ENCODE assay signal across 8 cellular contexts in genomic region chr6:36387440-36388303, GRCh38. TPM values are rescaled to one million over a fixed set of nuclear protein-coding genes. Genes with fewer than 3 reads are reported as not detected.
DNase-seq lines count a peak whose midpoint lies in the region; ATAC-seq and TF ChIP-seq lines count a peak whose summit lies in the region.

Gene ETV7, minus strand, starts transcription at chr6:36387669. Its CDS starts 128 bp downstream, at chr6:36387541.

- TF ChIP-seq POLR2A in esophagus muscularis mucosa (IDR thresholded peaks at IDR 0.05; ENCODE audit: low read depth), result no peak
- TF ChIP-seq POLR2A in testis (IDR thresholded peaks at IDR 0.05), result no peak

- no peaks in the 10 kb centered on the region for H3K36me3 ChIP-seq in HUES6 (ENCODE audit: control insufficient read depth, insufficient read depth, low read length)
- H3K36me3 ChIP-seq in esophagus muscularis mucosa, result no peaks in the 10 kb centered on the region
- no peaks in the 10 kb centered on the region for H3K36me3 ChIP-seq in testis (ENCODE audit: low read depth, missing control alignments)

- peak; percentile 87 to 94 for ATAC-seq in natural killer cell treated with Interleukin-12 subunit alpha and Interleukin-12 subunit beta and Interleukin-15 and Interleukin-18, amount 100 ng/mL, for 72 hours
- no peak for ATAC-seq in HG03025 (IDR thresholded peaks at IDR 0.05; ENCODE audit: low FRiP score, unreplicated experiment)
- no peak for ATAC-seq in HG03045 (IDR thresholded peaks at IDR 0.05; ENCODE audit: unreplicated experiment)

- intact Hi-C loops in esophagus muscularis mucosa (cut with DNase I) (no loop called here), testis (cut with DNase I; ENCODE audit: low total_unique reads) (no loop called here)

- DNase-seq in AG20443 (ENCODE audit: low spot score), result peak; percentile 69
- DNase-seq in activated CD8-positive, alpha-beta memory T cell treated with anti-CD3 and anti-CD28 coated beads for 4 hours (ENCODE audit: low read depth in 2 of 2), result peak; percentile 14 to 53
- DNase-seq in esophagus muscularis mucosa (ENCODE audit: extremely low spot score), result no peak
- peak; percentile 90 for DNase-seq in natural killer cell treated with Interleukin-12 subunit alpha and Interleukin-12 subunit beta and Interleukin-15 and Interleukin-18, amount 100 ng/mL, for 72 hours (ENCODE audit: low spot score)
- DNase-seq in testis, result peak; percentile 24

- no peaks in the 10 kb centered on the region for H3K36me3 Mint-ChIP-seq in natural killer cell treated with Interleukin-12 subunit alpha and Interleukin-12 subunit beta and Interleukin-15 and Interleukin-18, amount 100 ng/mL, for 72 hours

- peaks cover 9 to 23% of the 10 kb centered on the region in 2 donors for H3K27me3 Mint-ChIP-seq in natural killer cell treated with Interleukin-12 subunit alpha and Interleukin-12 subunit beta and Interleukin-15 and Interleukin-18, amount 100 ng/mL, for 72 hours

- peak within 1 kb of the TSS; percentile 90 to 97 for H3K27ac Mint-ChIP-seq in natural killer cell treated with Interleukin-12 subunit alpha and Interleukin-12 subunit beta and Interleukin-15 and Interleukin-18, amount 100 ng/mL, for 72 hours

- H3K4me1 ChIP-seq in HUES6 (ENCODE audit: control insufficient read depth, insufficient read depth, low read length), result 0 out of 2 replicates have a peak, but pooled peaks cover 4% of the 10 kb centered on the region
- H3K4me1 ChIP-seq in esophagus muscularis mucosa, result peaks cover 11 to 25% (median 24%) of the 10 kb centered on the region in 4 donors
- peaks cover 4% of the 10 kb centered on the region for H3K4me1 ChIP-seq in testis

- H3K4me3 Mint-ChIP-seq in natural killer cell treated with Interleukin-12 subunit alpha and Interleukin-12 subunit beta and Interleukin-15 and Interleukin-18, amount 100 ng/mL, for 72 hours, result peak within 1 kb of the TSS; percentile 96

- H3K4me3 ChIP-seq in HUES6 (ENCODE audit: low read depth, low read length), result peak within 1 kb of the TSS; percentile 62
- peak within 1 kb of the TSS; percentile 60 to 66 (median 62) for H3K4me3 ChIP-seq in esophagus muscularis mucosa
- H3K4me3 ChIP-seq in testis, result peak within 1 kb of the TSS; percentile 24 to 58

- H3K9me3 Mint-ChIP-seq in natural killer cell treated with Interleukin-12 subunit alpha and Interleukin-12 subunit beta and Interleukin-15 and Interleukin-18, amount 100 ng/mL, for 72 hours, result no peaks in the 10 kb centered on the region

- H3K4me1 Mint-ChIP-seq in natural killer cell treated with Interleukin-12 subunit alpha and Interleukin-12 subunit beta and Interleukin-15 and Interleukin-18, amount 100 ng/mL, for 72 hours (ENCODE audit: low read depth in 2 of 2), result peaks cover 47% of the 10 kb centered on the region in 2 donors

- peak; percentile 35 for TF ChIP-seq EP300 in esophagus muscularis mucosa (IDR thresholded peaks at IDR 0.05)

- H3K27ac ChIP-seq in HUES6 (ENCODE audit: low read depth, low read length), result no peak within 1 kb of the TSS
- H3K27ac ChIP-seq in esophagus muscularis mucosa (replicated peaks in 1 of 4), result peak within 1 kb of the TSS in 3 of 4 donors; percentile 43 to 58 (median 46)
- H3K27ac ChIP-seq in testis, result no peak within 1 kb of the TSS

- 6% methylated on average over 33 of the region's 65 CpGs for WGBS in esophagus muscularis mucosa
- 8 to 15% methylated on average over 12 to 61 of the region's 65 CpGs for WGBS in testis, 2 donors

- TF ChIP-seq CTCF in esophagus muscularis mucosa (IDR thresholded peaks at IDR 0.05), result peak in 1 of 3 experiments; percentile 2
- TF ChIP-seq CTCF in testis (IDR thresholded peaks at IDR 0.05), result no peak

- H3K9me3 ChIP-seq in HUES6 (ENCODE audit: control insufficient read depth, insufficient read depth, low read depth, low read length) (no peaks in the 10 kb centered on the region), esophagus muscularis mucosa (no peaks in the 10 kb centered on the region), testis (no peaks in the 10 kb centered on the region)

- H3K9ac ChIP-seq in HUES6 (ENCODE audit: low read length), result peak within 1 kb of the TSS; percentile 57

- H3K27me3 ChIP-seq in HUES6 (ENCODE audit: control insufficient read depth, insufficient read depth, low read length), result peaks cover 63% of the 10 kb centered on the region
- no peaks in the 10 kb centered on the region for H3K27me3 ChIP-seq in esophagus muscularis mucosa
- no peaks in the 10 kb centered on the region for H3K27me3 ChIP-seq in testis

RNA-seq across cellular contexts. Expression of gene ETV7, which starts in this region (rescaled TPM):
- total RNA-seq in esophagus muscularis mucosa, result 1 to 10 TPM in 1 of 4 donors, under 1 TPM in 1, not detected in 2; 0.71 to 1.5 TPM
- 10 to 100 TPM in 1 of 2 donors, 1 to 10 TPM in 1; 6.9 to 19.8 TPM for total RNA-seq in natural killer cell treated with Interleukin-12 subunit alpha and Interleukin-12 subunit beta and Interleukin-15 and Interleukin-18, amount 100 ng/mL, for 72 hours
- total RNA-seq in testis, result 1 to 10 TPM in 1 of 2 donors, under 1 TPM in 1; 0.68 to 1.3 TPM
- polyA plus RNA-seq in testis (ENCODE audit: insufficient read depth, low read depth, low replicate concordance), result 2.2 TPM

Comparison
In these comparisons a context has a peak if more than half of its experiments do, and no peak if none do; other contexts are left out.
1. H3K27ac ChIP-seq: peak in esophagus muscularis mucosa (3 of 4); none in HUES6 (single experiment) and testis (0 of 2).
2. ATAC-seq: peak in natural killer cell treated with Interleukin-12 subunit alpha and Interleukin-12 subunit beta and Interleukin-15 and Interleukin-18, amount 100 ng/mL, for 72 hours (2 of 2); none in HG03025 (single experiment) and HG03045 (single experiment).
3. Peak in every context shown above with its lines, with median percentiles within 50 percentile points of each other: H3K4me3 ChIP-seq.